Comparison of ENCODE assay signal across 19 cellular contexts in the genomic region with DNA sequence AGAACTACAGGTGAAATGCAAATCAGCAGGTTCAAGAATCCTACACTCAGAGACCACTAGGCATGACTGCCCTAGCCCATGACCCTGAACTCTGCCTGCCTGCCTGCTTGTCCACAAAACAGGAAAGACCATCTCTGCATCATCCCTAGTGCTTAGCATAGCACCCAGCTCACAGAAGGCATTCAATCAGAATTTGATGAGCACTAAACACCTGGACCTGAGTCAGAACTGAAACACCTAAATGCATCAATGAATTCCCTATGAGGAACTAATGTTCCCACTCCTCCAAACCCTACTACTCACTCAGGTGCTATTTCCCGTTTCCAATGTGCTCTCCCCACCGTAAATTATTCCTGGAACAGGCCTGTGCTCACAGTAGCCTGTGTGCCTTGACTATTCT. TPM values are rescaled to one million over a fixed set of nuclear protein-coding genes. Genes with fewer than 3 reads are reported as not detected.
A peak's percentile ranks its signal among the peaks of the same experiment; 100 is the strongest.
DNase-seq lines count a peak whose midpoint lies in the region; ATAC-seq and TF ChIP-seq lines count a peak whose summit lies in the region.
"Had no signal": no experiment of that assay in that cellular context is flagged by ENCODE, and none has a peak within 500 bp of the region (broad histone marks: within the 10 kb centered on the region; RNA-seq: fewer than 3 reads in every experiment).

No MANE protein-coding gene starts in this region.

- TF ChIP-seq CTCF in activated CD8-positive, alpha-beta T cell treated with anti-CD3 and anti-CD28 coated beads for 36 hours (IDR thresholded peaks at IDR 0.05) = no peak
- TF ChIP-seq CTCF in mammary epithelial cell (conservative IDR thresholded peaks at IDR 0.05 in 1 of 2, IDR thresholded peaks at IDR 0.05 in 1 of 2; ENCODE audit: extremely low read depth in 1 of 2, insufficient read depth in 1 of 2, low read depth in 1 of 2, low read length in 2 of 2) (no peak), breast epithelium (IDR thresholded peaks at IDR 0.05) (no peak)

- intact Hi-C loops in activated CD8-positive, alpha-beta T cell treated with anti-CD3 and anti-CD28 coated beads for 36 hours (cut with micrococcal nuclease) = no loop called here
- intact Hi-C loops in mammary epithelial cell (cut with micrococcal nuclease) = no loop called here
- intact Hi-C loops in breast epithelium (cut with DNase I; ENCODE audit: low total_unique reads) = no loop called here

- no peak for TF ChIP-seq POLR2A in breast epithelium (IDR thresholded peaks at IDR 0.05)

- no peak overlapping the region for H2AFZ ChIP-seq in mammary epithelial cell (ENCODE audit: low read depth, low read length)
- H2AFZ ChIP-seq: GM23248 had no signal

- no TSS peak for BruUV-seq in mammary epithelial cell (replicated peaks; lab: Mats Ljungman, UMichigan)

- no peak overlapping the region for H3K4me2 ChIP-seq in mammary epithelial cell (ENCODE audit: insufficient read depth, low read depth, low read length)
- H3K4me2 ChIP-seq: BLaER1 had no signal

- H3K36me3 ChIP-seq in mammary epithelial cell (ENCODE audit: insufficient read depth, low read length) (peaks cover 18% of the 10 kb centered on the region), breast epithelium (no peaks in the 10 kb centered on the region)

- H3K4me3 Mint-ChIP-seq in activated CD8-positive, alpha-beta T cell treated with anti-CD3 and anti-CD28 coated beads for 36 hours = no peak overlapping the region
- no peak overlapping the region for H3K4me3 Mint-ChIP-seq in activated CD8-positive, alpha-beta T cell treated with anti-CD3 and anti-CD28 coated beads, Interleukin-2, amount 10 ng/mL, durations not matched to agents 7 days and 5 days
- H3K4me3 Mint-ChIP-seq: B cell; CD4-positive, CD25-positive, alpha-beta regulatory T cell; CD8-positive, alpha-beta T cell had no signal

- peaks cover 13% of the 10 kb centered on the region for H3K79me2 ChIP-seq in mammary epithelial cell (ENCODE audit: insufficient read depth, low read length)

- H3K27ac Mint-ChIP-seq in activated CD8-positive, alpha-beta T cell treated with anti-CD3 and anti-CD28 coated beads for 36 hours = peak overlapping the region; percentile 42
- H3K27ac Mint-ChIP-seq in activated CD8-positive, alpha-beta T cell treated with anti-CD3 and anti-CD28 coated beads, Interleukin-2, amount 10 ng/mL, durations not matched to agents 7 days and 5 days = no peak overlapping the region
- H3K27ac Mint-ChIP-seq: B cell; CD8-positive, alpha-beta T cell had no signal

- no peak overlapping the region for H3K27ac ChIP-seq in mammary epithelial cell (ENCODE audit: insufficient read depth, low read depth, low read length)
- H3K27ac ChIP-seq in breast epithelium = no peak overlapping the region
- H3K27ac ChIP-seq: 22Rv1, BLaER1, C4-2B, GM23248 had no signal

- H3K4me3 ChIP-seq in mammary epithelial cell (replicated peaks in 1 of 3; ENCODE audit: insufficient read depth in 1 of 3, low read depth in 2 of 3, low read length in 3 of 3) (no peak overlapping the region), breast epithelium (no peak overlapping the region)
- H3K4me3 ChIP-seq: BLaER1, GM23248 had no signal

- CTCF ChIA-PET in activated CD8-positive, alpha-beta T cell treated with anti-CD3 and anti-CD28 coated beads for 36 hours (lab: Charles Lee) = interaction anchor here (0.7 kb wide), 1 partner anchor 21 kb away, joined by 3 read pairs; no protein-coding TSS in a partner anchor
- CTCF ChIA-PET in activated CD8-positive, alpha-beta T cell treated with anti-CD3 and anti-CD28 coated beads, Interleukin-2, amount 10 ng/mL, durations not matched to agents 7 days and 5 days (lab: Charles Lee) = no interaction called here
- CTCF ChIA-PET in mammary epithelial cell (lab: Charles Lee; ENCODE audit: low non-redundant PET) = no interaction called here

- H3K4me1 ChIP-seq in mammary epithelial cell (ENCODE audit: insufficient read depth, low read length) = no peaks in the 10 kb centered on the region
- H3K4me1 ChIP-seq in breast epithelium = no peaks in the 10 kb centered on the region
- H3K4me1 ChIP-seq: BLaER1, Caco-2 had no signal

- WGBS in mammary epithelial cell (ENCODE audit: low coverage, missing lambda C conversion rate) = 95% methylated on average over 2 of the region's 2 CpGs

- no peak for DNase-seq in activated CD8-positive, alpha-beta T cell treated with anti-CD3 and anti-CD28 coated beads for 36 hours
- DNase-seq in activated CD8-positive, alpha-beta T cell treated with anti-CD3 and anti-CD28 coated beads, Interleukin-2, amount 10 ng/mL, durations not matched to agents 7 days and 5 days = no peak
- DNase-seq in mammary epithelial cell (peak; percentile 60), breast epithelium (ENCODE audit: low spot score in 2 of 2) (no peak), kidney tubule cell (ENCODE audit: low spot score) (peak; percentile 86), Kasumi-1 (lab: John Stamatoyannopoulos, UW) (no peak)
- DNase-seq in activated CD4-positive, CD25-positive, alpha-beta regulatory T cell treated with anti-CD3 and anti-CD28 coated beads, Interleukin-2, amount 50 U/mL, for 72 hours = no peak
- DNase-seq: Caco-2; CD4-positive, CD25-positive, alpha-beta regulatory T cell; CD8-positive, alpha-beta T cell; DMS153; DND-41; GM23248; H7; HCEC 1CT had no signal

- H3K27me3 Mint-ChIP-seq in activated CD8-positive, alpha-beta T cell treated with anti-CD3 and anti-CD28 coated beads for 36 hours = no peaks in the 10 kb centered on the region
- H3K27me3 Mint-ChIP-seq in activated CD8-positive, alpha-beta T cell treated with anti-CD3 and anti-CD28 coated beads, Interleukin-2, amount 10 ng/mL, durations not matched to agents 7 days and 5 days (ENCODE audit: low read depth) = no peaks in the 10 kb centered on the region
- H3K27me3 Mint-ChIP-seq: B cell; CD4-positive, CD25-positive, alpha-beta regulatory T cell had no signal

- H4K20me1 ChIP-seq in mammary epithelial cell (ENCODE audit: insufficient read depth, low read length) = no peaks in the 10 kb centered on the region
- H4K20me1 ChIP-seq: BLaER1 had no signal

- in situ Hi-C loops in mammary epithelial cell (cut with MboI; ENCODE audit: low sequenced_read_pairs in 2 of 2) = no loop called here

- H3K4me1 Mint-ChIP-seq in activated CD8-positive, alpha-beta T cell treated with anti-CD3 and anti-CD28 coated beads for 36 hours (ENCODE audit: low read depth) = peaks cover 21% of the 10 kb centered on the region
- H3K4me1 Mint-ChIP-seq in activated CD8-positive, alpha-beta T cell treated with anti-CD3 and anti-CD28 coated beads, Interleukin-2, amount 10 ng/mL, durations not matched to agents 7 days and 5 days (ENCODE audit: low read depth) = peaks cover 16% of the 10 kb centered on the region

- no peak for ATAC-seq in activated CD8-positive, alpha-beta T cell treated with anti-CD3 and anti-CD28 coated beads for 36 hours
- ATAC-seq in activated CD8-positive, alpha-beta T cell treated with anti-CD3 and anti-CD28 coated beads, Interleukin-2, amount 10 ng/mL, durations not matched to agents 7 days and 5 days = no peak
- ATAC-seq: CD8-positive, alpha-beta T cell had no signal

- H3K9me3 ChIP-seq in mammary epithelial cell (replicated peaks; ENCODE audit: insufficient read depth, low read length) (no peaks in the 10 kb centered on the region), breast epithelium (peaks cover 0 to 7% of the 10 kb centered on the region in 2 donors)
- H3K9me3 ChIP-seq: Caco-2 had no signal

- peaks cover 69% of the 10 kb centered on the region for H3K36me3 Mint-ChIP-seq in activated CD8-positive, alpha-beta T cell treated with anti-CD3 and anti-CD28 coated beads for 36 hours (ENCODE audit: low read depth)
- H3K36me3 Mint-ChIP-seq in activated CD8-positive, alpha-beta T cell treated with anti-CD3 and anti-CD28 coated beads, Interleukin-2, amount 10 ng/mL, durations not matched to agents 7 days and 5 days (ENCODE audit: low read depth) = peaks cover 76% of the 10 kb centered on the region

- H3K27me3 ChIP-seq in mammary epithelial cell (ENCODE audit: insufficient read depth, low read length) (no peaks in the 10 kb centered on the region), breast epithelium (no peaks in the 10 kb centered on the region)
- H3K27me3 ChIP-seq: BLaER1 had no signal

- H3K9ac ChIP-seq in mammary epithelial cell (ENCODE audit: insufficient read depth, low read length) = no peak overlapping the region
- H3K9ac ChIP-seq: BLaER1, GM23248 had no signal

- dilution Hi-C loops in mammary epithelial cell (cut with HindIII; ENCODE audit: low sequenced_read_pairs) = no loop called here

- POLR2A ChIA-PET in activated CD8-positive, alpha-beta T cell treated with anti-CD3 and anti-CD28 coated beads for 36 hours (lab: Charles Lee) = interaction anchor here (0.6 kb wide), 2 partner anchors 59 to 75 kb away, joined by 3 read pairs; no protein-coding TSS in a partner anchor
- POLR2A ChIA-PET in activated CD8-positive, alpha-beta T cell treated with anti-CD3 and anti-CD28 coated beads, Interleukin-2, amount 10 ng/mL, durations not matched to agents 7 days and 5 days (lab: Charles Lee) = no interaction called here

- no peaks in the 10 kb centered on the region for H3K9me3 Mint-ChIP-seq in activated CD8-positive, alpha-beta T cell treated with anti-CD3 and anti-CD28 coated beads for 36 hours
- no peaks in the 10 kb centered on the region for H3K9me3 Mint-ChIP-seq in activated CD8-positive, alpha-beta T cell treated with anti-CD3 and anti-CD28 coated beads, Interleukin-2, amount 10 ng/mL, durations not matched to agents 7 days and 5 days (ENCODE audit: insufficient read depth)
- H3K9me3 Mint-ChIP-seq: CD8-positive, alpha-beta T cell had no signal

RNA-seq across cellular contexts. Expression of a gene that starts 21.7 kb away (rescaled TPM):
- total RNA-seq in activated CD8-positive, alpha-beta T cell treated with anti-CD3 and anti-CD28 coated beads for 36 hours = 10 to 100 TPM; 93.0 to 96.1 TPM
- total RNA-seq in activated CD8-positive, alpha-beta T cell treated with anti-CD3 and anti-CD28 coated beads, Interleukin-2, amount 10 ng/mL, durations not matched to agents 7 days and 5 days = 10 to 100 TPM; 79.8 to 83.3 TPM
- 10 to 100 TPM; 21.7 to 46.8 TPM for total RNA-seq in mammary epithelial cell
- 43.9 TPM for polyA plus RNA-seq in mammary epithelial cell
- 42.6 TPM for polyA minus RNA-seq in mammary epithelial cell
- total RNA-seq in breast epithelium = 10 to 100 TPM; 37.4 to 54.4 (median 43.8) TPM

RNA-seq across cellular contexts. Expression of a gene that starts 59.7 kb away (rescaled TPM):
- total RNA-seq in activated CD8-positive, alpha-beta T cell treated with anti-CD3 and anti-CD28 coated beads for 36 hours = 10 to 100 TPM; 14.0 to 15.6 TPM
- total RNA-seq in activated CD8-positive, alpha-beta T cell treated with anti-CD3 and anti-CD28 coated beads, Interleukin-2, amount 10 ng/mL, durations not matched to agents 7 days and 5 days = 10 to 100 TPM; 16.3 to 17.4 TPM
- total RNA-seq in mammary epithelial cell = 10 to 100 TPM; 12.4 to 14.5 TPM
- 4.4 TPM for polyA plus RNA-seq in mammary epithelial cell
- not detected for polyA minus RNA-seq in mammary epithelial cell
- 10 to 100 TPM; 18.7 to 36.1 (median 25.3) TPM for total RNA-seq in breast epithelium

Comparison
In these comparisons a context has a peak if more than half of its experiments do, and no peak if none do; other contexts are left out.
1. DNase-seq: peak in mammary epithelial cell (single experiment) and kidney tubule cell (single experiment); none in activated CD8-positive, alpha-beta T cell treated with anti-CD3 and anti-CD28 coated beads for 36 hours (single experiment), activated CD8-positive, alpha-beta T cell treated with anti-CD3 and anti-CD28 coated beads, Interleukin-2, amount 10 ng/mL, durations not matched to agents 7 days and 5 days (single experiment), breast epithelium (0 of 2), Kasumi-1 (0 of 2) and activated CD4-positive, CD25-positive, alpha-beta regulatory T cell treated with anti-CD3 and anti-CD28 coated beads, Interleukin-2, amount 50 U/mL, for 72 hours (single experiment).